ENCODE assay signal across 9 cellular contexts in genomic region chr10:89224697-89225443, GRCh38. TPM values are rescaled to one million over a fixed set of nuclear protein-coding genes. Genes with fewer than 3 reads are reported as not detected.
DNase-seq lines count a peak whose midpoint lies in the region; ATAC-seq and TF ChIP-seq lines count a peak whose summit lies in the region.
"Had no signal": no experiment of that assay in that cellular context is flagged by ENCODE, and none has a peak within 500 bp of the region (broad histone marks: within the 10 kb centered on the region; RNA-seq: fewer than 3 reads in every experiment).

No MANE protein-coding gene starts in this region.

- H3K4me3 ChIP-seq in ectodermal cell (ENCODE audit: insufficient read depth, low read depth, low read length) (no peak overlapping the region), left lung (no peak overlapping the region), suprapubic skin (no peak overlapping the region)

- TF ChIP-seq EP300 in suprapubic skin (IDR thresholded peaks at IDR 0.05), result no peak

- peak overlapping the region; percentile 38 for H3K27ac ChIP-seq in ectodermal cell (ENCODE audit: insufficient read depth, low read depth, low read length, poor library complexity, severe bottlenecking)
- peak overlapping the region in 1 of 2 donors; percentile 33 for H3K27ac ChIP-seq in left lung
- H3K27ac ChIP-seq in suprapubic skin, result peak overlapping the region; percentile 41

- no peak for TF ChIP-seq POLR2A in suprapubic skin (IDR thresholded peaks at IDR 0.05)

- WGBS in ectodermal cell, 2 experiments, result 44 to 54% methylated on average over 17 to 18 of the region's 18 CpGs
- WGBS in suprapubic skin, result 58% methylated on average over 18 of the region's 18 CpGs

- H3K4me1 ChIP-seq in ectodermal cell (ENCODE audit: control insufficient read depth, insufficient read depth, low read length) (no peaks in the 10 kb centered on the region), left lung (peaks cover 0 to 7% of the 10 kb centered on the region in 2 donors), suprapubic skin (peaks cover 6% of the 10 kb centered on the region)

- intact Hi-C loops in left lung (cut with DNase I), result no loop called here

- peaks cover 2% of the 10 kb centered on the region for H3K9me3 ChIP-seq in ectodermal cell (ENCODE audit: control insufficient read depth, low read length)
- H3K9me3 ChIP-seq in left lung, result no peaks in the 10 kb centered on the region
- no peaks in the 10 kb centered on the region for H3K9me3 ChIP-seq in suprapubic skin
- H3K9me3 ChIP-seq: SK-N-SH had no signal

- DNase-seq in NCI-H748 (lab: John Stamatoyannopoulos, UW; ENCODE audit: unreplicated experiment) (peak; percentile 8), NCI-H748 treated with DMSO at 0.1 percent for 48 hours (lab: John Stamatoyannopoulos, UW) (no peak), left lung (peak in 1 of 2 donors; percentile 71), suprapubic skin (ENCODE audit: low spot score in 2 of 2) (no peak), T1000 (lab: John Stamatoyannopoulos, UW) (no peak)
- DNase-seq: SK-N-SH had no signal

- TF ChIP-seq CTCF in left lung (IDR thresholded peaks at IDR 0.05) (peak; percentile 16 to 18), suprapubic skin (IDR thresholded peaks at IDR 0.05) (no peak)

- H3K27me3 ChIP-seq in ectodermal cell (ENCODE audit: control insufficient read depth, insufficient read depth, low read length, poor library complexity, severe bottlenecking) (no peaks in the 10 kb centered on the region), left lung (no peaks in the 10 kb centered on the region), suprapubic skin (no peaks in the 10 kb centered on the region)

- ATAC-seq in left lung (peak; percentile 69), HG03097 (IDR thresholded peaks at IDR 0.05; ENCODE audit: low FRiP score, unreplicated experiment) (no peak), GM21529 (IDR thresholded peaks at IDR 0.05; ENCODE audit: unreplicated experiment) (no peak)

- H3K36me3 ChIP-seq in ectodermal cell (ENCODE audit: control insufficient read depth, insufficient read depth, low read length) (peaks cover 13% of the 10 kb centered on the region), left lung (peaks cover 0 to 38% of the 10 kb centered on the region in 2 donors), suprapubic skin (peaks cover 9% of the 10 kb centered on the region)

RNA-seq across cellular contexts. Expression of gene CH25H, which starts 17.8 kb away (rescaled TPM):
- polyA plus RNA-seq in ectodermal cell (2013, experiment 1 of 4), result not detected
- polyA plus RNA-seq in ectodermal cell (2013, experiment 2 of 4), result not detected
- polyA plus RNA-seq in ectodermal cell (2013, experiment 3 of 4), result not detected
- 0.20 TPM for polyA plus RNA-seq in ectodermal cell (2013, experiment 4 of 4)
- total RNA-seq in left lung, result 10 to 100 TPM in 1 of 2 donors, 1 to 10 TPM in 1; 9.8 to 14.7 TPM
- 1 to 10 TPM in 2 of 4 donors, under 1 TPM in 2; 0.68 to 4.2 (median 1.1) TPM for total RNA-seq in suprapubic skin
- polyA plus RNA-seq: SK-N-SH had no signal

RNA-seq across cellular contexts. Expression of gene LIPA, which starts 26.7 kb away (rescaled TPM):
- 47.1 TPM for polyA plus RNA-seq in ectodermal cell (2013, experiment 1 of 4)
- polyA plus RNA-seq in ectodermal cell (2013, experiment 2 of 4), result 43.5 TPM
- 37.5 TPM for polyA plus RNA-seq in ectodermal cell (2013, experiment 3 of 4)
- polyA plus RNA-seq in ectodermal cell (2013, experiment 4 of 4), result 41.3 TPM
- total RNA-seq in left lung (100 to 1,000 TPM; 117 to 137 TPM), suprapubic skin (10 to 100 TPM; 15.6 to 21.2 (median 18.8) TPM)

Comparison
In these comparisons a context has a peak if more than half of its experiments do, and no peak if none do; other contexts are left out.
1. CTCF ChIP-seq: peak in left lung (2 of 2); none in suprapubic skin (0 of 2).
2. RNA of gene LIPA, which starts 26.7 kb away (total RNA-seq): 117 to 137 TPM in left lung; 15.6 to 21.2 TPM in suprapubic skin; every median in the first group is over 4 times any median in the second.